Comparison of ENCODE assay signal across 8 cellular contexts in the genomic region with DNA sequence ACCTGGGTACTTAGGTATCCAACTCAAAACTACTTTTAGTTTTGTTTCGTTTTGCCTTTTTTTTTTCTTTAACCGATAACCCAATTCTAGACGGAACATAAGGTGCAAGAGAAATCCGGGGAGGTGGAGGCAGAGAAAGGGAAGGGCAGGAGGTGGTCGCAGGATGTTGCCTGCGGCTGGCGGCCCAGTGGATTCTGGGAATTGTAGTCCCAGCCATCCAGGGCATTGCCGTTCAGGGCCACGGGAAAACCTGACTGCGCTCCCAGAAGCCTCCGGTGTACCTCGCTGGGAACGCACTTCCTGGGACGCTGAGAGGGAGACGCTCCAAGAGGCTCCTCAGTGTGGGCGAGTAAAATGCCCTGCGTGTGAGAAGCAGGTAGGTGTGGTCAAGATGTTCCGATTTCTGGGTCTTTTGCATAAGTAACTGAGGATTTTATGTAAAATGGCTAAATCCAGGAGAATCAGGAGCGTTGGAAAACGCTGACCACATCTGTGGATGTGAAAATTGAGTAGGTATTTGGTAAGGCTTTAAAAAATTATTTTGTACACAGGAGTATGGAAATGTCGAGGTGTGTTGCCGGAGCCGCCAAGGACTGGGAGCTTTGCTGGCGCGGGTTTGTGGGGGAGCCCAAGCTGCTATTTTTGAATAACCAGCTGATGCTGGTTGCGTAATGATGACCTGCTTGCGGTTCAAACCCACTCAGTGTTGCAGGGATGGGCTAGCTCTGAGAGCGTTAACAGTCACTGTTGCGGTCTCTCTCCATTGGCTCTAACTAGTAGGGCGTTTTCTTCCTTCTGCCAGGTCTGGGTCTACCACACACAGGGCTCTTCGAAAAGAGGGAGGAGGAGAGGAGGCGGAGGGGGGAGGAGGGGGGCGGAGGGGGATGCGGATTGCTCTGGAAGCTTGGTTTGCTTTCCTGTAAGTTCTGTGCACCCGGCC. TPM values are rescaled to one million over a fixed set of nuclear protein-coding genes. Genes with fewer than 3 reads are reported as not detected.
A peak's percentile ranks its signal among the peaks of the same experiment; 100 is the strongest.
DNase-seq lines count a peak whose midpoint lies in the region; ATAC-seq and TF ChIP-seq lines count a peak whose summit lies in the region.

A gene (plus strand): TSS at position 288 of the 940 bp plus-strand sequence. CDS start 9,216 bp downstream, outside the sequence.

- peak within 1 kb of the TSS; percentile 85 for H4K8ac ChIP-seq in trophoblast cell (ENCODE audit: low read depth, low read length)

- peak within 1 kb of the TSS; percentile 69 for H2BK120ac ChIP-seq in trophoblast cell (ENCODE audit: insufficient read depth, low read length, poor library complexity)

- ATAC-seq in HG02759 (IDR thresholded peaks at IDR 0.05; ENCODE audit: unreplicated experiment) (peak; percentile 91), heart left ventricle (peak; percentile 95 to 98 (median 96))

- H3K27me3 ChIP-seq in adipocyte (replicated peaks; ENCODE audit: control insufficient read depth, insufficient read depth, low read length) (no peaks in the 10 kb centered on the region), heart left ventricle (no peaks in the 10 kb centered on the region), trophoblast cell (ENCODE audit: insufficient read depth, low read length) (no peaks in the 10 kb centered on the region), transverse colon (no peaks in the 10 kb centered on the region)

- intact Hi-C loops in heart left ventricle (cut with DNase I) = loop anchor here in 8 of 10 donors (1.0 to 10.0 kb wide), 4 partner anchors 56 to 59 kb away; a partner anchor contains a TSS
- intact Hi-C loops in transverse colon (cut with DNase I; ENCODE audit: low total_unique reads) = no loop called here

- in situ Hi-C loops in transverse colon (cut with MboI; ENCODE audit: low pct_ligation_motif_present in 1 of 4, low pct_unique_long_range_greater_than_20kb in 1 of 4, low sequenced_read_pairs in 3 of 4) = loop anchor here in 2 of 4 donors (25.0 kb wide), 1 partner anchor 241 kb away; a partner anchor contains a TSS

- H3K27ac ChIP-seq in heart left ventricle (peak within 1 kb of the TSS; percentile 77 to 97 (median 94)), trophoblast cell (ENCODE audit: low read depth, low read length) (peak within 1 kb of the TSS; percentile 36), transverse colon (peak within 1 kb of the TSS; percentile 86 to 95 (median 90))

- H3K4me2 ChIP-seq in trophoblast cell (ENCODE audit: low read length) = peak within 1 kb of the TSS; percentile 81

- H2BK5ac ChIP-seq in trophoblast cell (ENCODE audit: low read depth, low read length, poor library complexity) = no peak within 1 kb of the TSS

- no peak within 1 kb of the TSS for H2BK12ac ChIP-seq in trophoblast cell (ENCODE audit: low read length)

- H2AFZ ChIP-seq in trophoblast cell (ENCODE audit: insufficient read depth, low read length, poor library complexity) = peak within 1 kb of the TSS; percentile 93

- peak within 1 kb of the TSS; percentile 59 for H4K91ac ChIP-seq in trophoblast cell (ENCODE audit: low read depth, low read length)

- no peaks in the 10 kb centered on the region for H3K79me2 ChIP-seq in trophoblast cell (ENCODE audit: control insufficient read depth, insufficient read depth, low read length, poor library complexity)

- TF ChIP-seq CTCF in GM12875 (IDR thresholded peaks at IDR 0.05; ENCODE audit: borderline replicate concordance, insufficient read depth, low read depth, low read length) (no peak), heart left ventricle (IDR thresholded peaks at IDR 0.05) (no peak), transverse colon (IDR thresholded peaks at IDR 0.05) (peak in 2 of 5 experiments; percentile 23 to 24)

- peaks cover 5% of the 10 kb centered on the region for H3K79me1 ChIP-seq in trophoblast cell (ENCODE audit: low read length)

- H2AK5ac ChIP-seq in trophoblast cell (ENCODE audit: low read length) = no peak within 1 kb of the TSS

- H3K14ac ChIP-seq in trophoblast cell (ENCODE audit: low read length) = peak within 1 kb of the TSS; percentile 48

- TF ChIP-seq POLR2A in heart left ventricle (IDR thresholded peaks at IDR 0.05) (peak in 1 of 2 donors; percentile 69), transverse colon (IDR thresholded peaks at IDR 0.05) (peak; percentile 93)

- peaks cover 30% of the 10 kb centered on the region for H3K36me3 ChIP-seq in adipocyte (ENCODE audit: control insufficient read depth, insufficient read depth, low read length, severe bottlenecking)
- peaks cover 0 to 34% (median 6%) of the 10 kb centered on the region in 9 donors for H3K36me3 ChIP-seq in heart left ventricle
- H3K36me3 ChIP-seq in trophoblast cell (ENCODE audit: control insufficient read depth in 1 of 2, insufficient read depth in 2 of 2, low read length in 2 of 2) = peaks cover 5 to 8% of the 10 kb centered on the region in 2 experiments
- no peaks in the 10 kb centered on the region for H3K36me3 ChIP-seq in transverse colon

- DNase-seq in NCI-H128 (lab: John Stamatoyannopoulos, UW; ENCODE audit: unreplicated experiment) (peak; percentile 80), SW 1271 (lab: John Stamatoyannopoulos, UW) (peak; percentile 85 to 90), adipocyte (ENCODE audit: low read depth) (peak; percentile 95), heart left ventricle (peak; percentile 87 to 93 (median 89)), trophoblast cell (peak; percentile 82 to 87), transverse colon (peak; percentile 89)

- H3K4me1 ChIP-seq in adipocyte (ENCODE audit: control insufficient read depth, insufficient read depth, low read length) (peaks cover 26% of the 10 kb centered on the region), heart left ventricle (peaks cover 0 to 36% (median 11%) of the 10 kb centered on the region in 12 donors), trophoblast cell (ENCODE audit: control insufficient read depth in 1 of 2, insufficient read depth in 2 of 2, low read length in 2 of 2) (no peaks in the 10 kb centered on the region), transverse colon (peaks cover 4 to 27% (median 13%) of the 10 kb centered on the region in 4 donors)

- WGBS in heart left ventricle, 4 donors = 0 to 1% (median 1%) methylated on average over 32 to 35 of the region's 35 CpGs
- WGBS in trophoblast cell (ENCODE audit: extremely low coverage, insufficient coverage, insufficient read length) = no CpG with 5 or more reads among the region's 35 CpGs
- WGBS in transverse colon (ENCODE audit: low coverage in 1 of 2), 2 donors = 0 to 1% methylated on average over 6 to 34 of the region's 35 CpGs

- H3K4ac ChIP-seq in trophoblast cell (ENCODE audit: low read depth, low read length) = no peak within 1 kb of the TSS

- H4K12ac ChIP-seq in trophoblast cell (ENCODE audit: low read depth, low read length) = peak within 1 kb of the TSS; percentile 80

- H3K18ac ChIP-seq in trophoblast cell (ENCODE audit: low read length) = no peak within 1 kb of the TSS

- no peak within 1 kb of the TSS for H3K23ac ChIP-seq in trophoblast cell (ENCODE audit: low read length)

- H3K4me3 ChIP-seq in GM12875 (ENCODE audit: low read depth, low read length) = peak within 1 kb of the TSS; percentile 55
- H3K4me3 ChIP-seq in adipocyte (ENCODE audit: low read length) = peak within 1 kb of the TSS; percentile 94
- peak within 1 kb of the TSS; percentile 44 to 87 (median 78) for H3K4me3 ChIP-seq in heart left ventricle
- H3K4me3 ChIP-seq in trophoblast cell (ENCODE audit: low read depth, low read length) = peak within 1 kb of the TSS; percentile 73
- H3K4me3 ChIP-seq in transverse colon = peak within 1 kb of the TSS; percentile 19 to 67 (median 56)

- H3K9me3 ChIP-seq in adipocyte (ENCODE audit: control insufficient read depth, low read length) (no peaks in the 10 kb centered on the region), heart left ventricle (peaks cover 0 to 11% (median 0%) of the 10 kb centered on the region in 12 donors), trophoblast cell (ENCODE audit: insufficient read depth, low read depth, low read length) (no peaks in the 10 kb centered on the region), transverse colon (no peaks in the 10 kb centered on the region)

- H3K9ac ChIP-seq in adipocyte (ENCODE audit: low read length) (peak within 1 kb of the TSS; percentile 92), trophoblast cell (ENCODE audit: low read length) (peak within 1 kb of the TSS; percentile 68)

- TF ChIP-seq EP300 in transverse colon (IDR thresholded peaks at IDR 0.05; ENCODE audit: low read depth) = peak; percentile 19

RNA-seq across cellular contexts. Expression of the gene that starts here (rescaled TPM):
- total RNA-seq in heart left ventricle = 10 to 100 TPM; 20.7 to 45.2 (median 32.2) TPM
- polyA plus RNA-seq in heart left ventricle = 10 to 100 TPM; 22.3 to 23.6 TPM
- polyA plus RNA-seq in trophoblast cell (2013) = 16.1 and 16.3 TPM in 2 replicates
- 10 to 100 TPM in 3 of 4 donors, 1 to 10 TPM in 1; 4.2 to 42.2 (median 33.6) TPM for total RNA-seq in transverse colon

Comparison
In these comparisons a context has a peak if more than half of its experiments do, and no peak if none do; other contexts are left out.
1. Peak in every context shown above with its lines: DNase-seq, ATAC-seq, H3K4me3 ChIP-seq and H3K27ac ChIP-seq.
2. H3K27ac ChIP-seq: peak in every context shown above with its lines; median percentile 94 in heart left ventricle; 90 in transverse colon; 36 in trophoblast cell.